Comparison of ENCODE assay signal across 8 cellular contexts in genomic region chr15:78108300-78109084, GRCh38. TPM values are rescaled to one million over a fixed set of nuclear protein-coding genes. Genes with fewer than 3 reads are reported as not detected.
DNase-seq lines count a peak whose midpoint lies in the region; ATAC-seq and TF ChIP-seq lines count a peak whose summit lies in the region.

No MANE protein-coding gene starts in this region.

- no peak overlapping the region for H3K4me3 Mint-ChIP-seq in activated naive CD8-positive, alpha-beta T cell treated with anti-CD3 and anti-CD28 coated beads, Interleukin-2, amount 10 ng/mL, durations not matched to agents 7 days and 5 days

- intact Hi-C loops in A673 (cut with micrococcal nuclease; ENCODE audit: unreplicated experiment) (loop anchor here (1.0 to 2.0 kb wide), 4 partner anchors 108 to 206 kb away; no protein-coding TSS in a partner anchor), Right ventricle myocardium superior (cut with DNase I) (loop anchor here (2.0 to 5.0 kb wide), 3 partner anchors 106 to 150 kb away; no protein-coding TSS in a partner anchor), psoas muscle (cut with DNase I) (loop anchor here (1.0 to 2.0 kb wide), 4 partner anchors 108 to 149 kb away; no protein-coding TSS in a partner anchor), vagina (cut with DNase I) (loop anchor here (2.0 kb wide), 1 partner anchor 142 kb away; no protein-coding TSS in a partner anchor)

- peak overlapping the region; percentile 78 for H3K27ac Mint-ChIP-seq in activated naive CD8-positive, alpha-beta T cell treated with anti-CD3 and anti-CD28 coated beads, Interleukin-2, amount 10 ng/mL, durations not matched to agents 7 days and 5 days

- no peak for TF ChIP-seq POLR2A in vagina (IDR thresholded peaks at IDR 0.05)

- H3K4me1 ChIP-seq in A673 (ENCODE audit: insufficient read depth, low read length, poor library complexity, severe bottlenecking) (no peaks in the 10 kb centered on the region), psoas muscle (no peaks in the 10 kb centered on the region), vagina (no peaks in the 10 kb centered on the region)

- BruUV-seq in A673 (replicated peaks; lab: Mats Ljungman, UMichigan): no TSS peak

- no peaks in the 10 kb centered on the region for H3K27me3 Mint-ChIP-seq in activated naive CD8-positive, alpha-beta T cell treated with anti-CD3 and anti-CD28 coated beads, Interleukin-2, amount 10 ng/mL, durations not matched to agents 7 days and 5 days

- no peaks in the 10 kb centered on the region for H3K27me3 ChIP-seq in A673 (replicated peaks; ENCODE audit: insufficient read depth, low read depth, low read length, poor library complexity)
- no peaks in the 10 kb centered on the region for H3K27me3 ChIP-seq in psoas muscle (ENCODE audit: insufficient read depth in 3 of 3, low read length in 2 of 3)
- H3K27me3 ChIP-seq in vagina: no peaks in the 10 kb centered on the region

- no peaks in the 10 kb centered on the region for H3K9me3 ChIP-seq in A673 (ENCODE audit: low read depth, low read length, poor library complexity, severe bottlenecking)
- no peaks in the 10 kb centered on the region for H3K9me3 ChIP-seq in psoas muscle
- H3K9me3 ChIP-seq in vagina: no peaks in the 10 kb centered on the region

- WGBS in psoas muscle, 3 donors: 43 to 49% (median 44%) methylated on average over 11 of the region's 11 CpGs

- POLR2A ChIA-PET in A673 (lab: Charles Lee; ENCODE audit: low non-redundant PET): no interaction called here
- POLR2A ChIA-PET in activated naive CD8-positive, alpha-beta T cell treated with anti-CD3 and anti-CD28 coated beads, Interleukin-2, amount 10 ng/mL, durations not matched to agents 7 days and 5 days (lab: Charles Lee): interaction anchor here (0.5 to 1.5 kb wide), 8 partner anchors 35 to 192 kb away, joined by 3 to 5 read pairs (median 4); no protein-coding TSS in a partner anchor

- H3K36me3 ChIP-seq in A673 (ENCODE audit: insufficient read depth, low read length, poor library complexity, severe bottlenecking) (no peaks in the 10 kb centered on the region), psoas muscle (ENCODE audit: insufficient read depth in 1 of 2, low read depth in 1 of 2) (no peaks in the 10 kb centered on the region), vagina (no peaks in the 10 kb centered on the region)

- ATAC-seq in GM18868 (IDR thresholded peaks at IDR 0.05; ENCODE audit: unreplicated experiment) (peak; percentile 48), Right ventricle myocardium superior (ENCODE audit: poor library complexity) (peak; percentile 95), psoas muscle (peak; percentile 91 to 96 (median 92))
- ATAC-seq in activated naive CD8-positive, alpha-beta T cell treated with anti-CD3 and anti-CD28 coated beads, Interleukin-2, amount 10 ng/mL, durations not matched to agents 7 days and 5 days (ENCODE audit: low read depth): peak; percentile 65

- H3K4me3 ChIP-seq in A673 (ENCODE audit: low read depth, low read length, poor library complexity, severe bottlenecking) (no peak overlapping the region), psoas muscle (no peak overlapping the region), vagina (no peak overlapping the region)

- H3K27ac ChIP-seq in A673 (ENCODE audit: low read depth, low read length, poor library complexity, severe bottlenecking) (no peak overlapping the region), psoas muscle (no peak overlapping the region), vagina (no peak overlapping the region)

- peak; percentile 91 for DNase-seq in A673 (ENCODE audit: low spot score)
- peak; percentile 89 for DNase-seq in MV-4-11 (lab: John Stamatoyannopoulos, UW)
- peak; percentile 88 for DNase-seq in SW480 (ENCODE audit: low spot score)
- peak; percentile 87 for DNase-seq in activated naive CD8-positive, alpha-beta T cell treated with anti-CD3 and anti-CD28 coated beads, Interleukin-2, amount 10 ng/mL, durations not matched to agents 7 days and 5 days
- DNase-seq in Right ventricle myocardium superior: peak; percentile 92
- peak; percentile 86 to 92 for DNase-seq in psoas muscle
- DNase-seq in vagina (ENCODE audit: extremely low spot score in 2 of 2): no peak

- no peaks in the 10 kb centered on the region for H3K36me3 Mint-ChIP-seq in activated naive CD8-positive, alpha-beta T cell treated with anti-CD3 and anti-CD28 coated beads, Interleukin-2, amount 10 ng/mL, durations not matched to agents 7 days and 5 days

- peaks cover 48% of the 10 kb centered on the region for H3K4me1 Mint-ChIP-seq in activated naive CD8-positive, alpha-beta T cell treated with anti-CD3 and anti-CD28 coated beads, Interleukin-2, amount 10 ng/mL, durations not matched to agents 7 days and 5 days

- TF ChIP-seq CTCF in A673 (conservative IDR thresholded peaks at IDR 0.05; ENCODE audit: low read depth, low read length) (peak; percentile 96), psoas muscle (IDR thresholded peaks at IDR 0.05) (peak; percentile 93), vagina (IDR thresholded peaks at IDR 0.05) (peak; percentile 95 to 98 (median 98))

- CTCF ChIA-PET in A673 (lab: Charles Lee): interaction anchor here (0.5 to 2.5 kb wide), 14 partner anchors 31 to 251 kb away, joined by 3 to 20 read pairs (median 3); no protein-coding TSS in a partner anchor

- H3K9me3 Mint-ChIP-seq in activated naive CD8-positive, alpha-beta T cell treated with anti-CD3 and anti-CD28 coated beads, Interleukin-2, amount 10 ng/mL, durations not matched to agents 7 days and 5 days: no peaks in the 10 kb centered on the region

RNA-seq across cellular contexts. Expression of gene SH2D7, which starts 16.1 kb away (rescaled TPM):
- total RNA-seq in A673 (2021) (not detected in 2 replicates), Right ventricle myocardium superior (not detected), psoas muscle (not detected), vagina (not detected)
- under 1 TPM in 1 of 2 experiments, not detected in 1; 0.11 TPM for total RNA-seq in activated naive CD8-positive, alpha-beta T cell treated with anti-CD3 and anti-CD28 coated beads, Interleukin-2, amount 10 ng/mL, durations not matched to agents 7 days and 5 days
- not detected for polyA plus RNA-seq in psoas muscle

RNA-seq across cellular contexts. Expression of gene CIB2, which starts 22.8 kb away (rescaled TPM):
- 1.7 and 2.1 TPM in 2 replicates for total RNA-seq in A673 (2021)
- total RNA-seq in activated naive CD8-positive, alpha-beta T cell treated with anti-CD3 and anti-CD28 coated beads, Interleukin-2, amount 10 ng/mL, durations not matched to agents 7 days and 5 days: 1 to 10 TPM in 1 of 2 experiments, under 1 TPM in 1; 0.88 to 1.5 TPM
- total RNA-seq in Right ventricle myocardium superior: 21.9 TPM
- total RNA-seq in psoas muscle: 10 to 100 TPM in 1 of 4 donors, 1 to 10 TPM in 3; 2.4 to 18.0 (median 6.6) TPM
- 1 to 10 TPM; 3.7 to 9.7 (median 4.7) TPM for polyA plus RNA-seq in psoas muscle
- 13.0 TPM for total RNA-seq in vagina

RNA-seq across cellular contexts. Expression of gene TBC1D2B, which starts 31.0 kb away (rescaled TPM):
- total RNA-seq in A673 (2021) (26.0 and 29.4 TPM in 2 replicates), Right ventricle myocardium superior (9.8 TPM), psoas muscle (10 to 100 TPM in 1 of 4 donors, 1 to 10 TPM in 3; 6.8 to 11.8 (median 8.8) TPM), vagina (63.6 TPM)
- 100 to 1,000 TPM; 123 to 125 TPM for total RNA-seq in activated naive CD8-positive, alpha-beta T cell treated with anti-CD3 and anti-CD28 coated beads, Interleukin-2, amount 10 ng/mL, durations not matched to agents 7 days and 5 days
- polyA plus RNA-seq in psoas muscle: 1 to 10 TPM; 2.8 to 5.6 (median 3.4) TPM

RNA-seq across cellular contexts. Expression of gene IDH3A, which starts 40.7 kb away (rescaled TPM):
- total RNA-seq in A673 (2021) (83.8 and 112 TPM in 2 replicates), Right ventricle myocardium superior (448 TPM), psoas muscle (100 to 1,000 TPM; 203 to 309 (median 251) TPM), vagina (60.2 TPM)
- total RNA-seq in activated naive CD8-positive, alpha-beta T cell treated with anti-CD3 and anti-CD28 coated beads, Interleukin-2, amount 10 ng/mL, durations not matched to agents 7 days and 5 days: 10 to 100 TPM; 54.5 to 82.8 TPM
- 100 to 1,000 TPM; 154 to 228 (median 179) TPM for polyA plus RNA-seq in psoas muscle

Comparison
In these comparisons a context has a peak if more than half of its experiments do, and no peak if none do; other contexts are left out.
1. DNase-seq: peak in A673 (single experiment), MV-4-11 (single experiment), SW480 (single experiment), activated naive CD8-positive, alpha-beta T cell treated with anti-CD3 and anti-CD28 coated beads, Interleukin-2, amount 10 ng/mL, durations not matched to agents 7 days and 5 days (single experiment), Right ventricle myocardium superior (single experiment) and psoas muscle (2 of 2); none in vagina (0 of 2).
2. Peak in every context shown above with its lines, with median percentiles within 50 percentile points of each other: CTCF ChIP-seq and ATAC-seq.